Comparison of ENCODE assay signal across 10 cellular contexts in genomic region chr12:25811656-25812126, GRCh38.
DNase-seq lines count a peak whose midpoint lies in the region; ATAC-seq and TF ChIP-seq lines count a peak whose summit lies in the region.
"Had no signal": no experiment of that assay in that cellular context is flagged by ENCODE, and none has a peak within 500 bp of the region (broad histone marks: within the 10 kb centered on the region; RNA-seq: fewer than 3 reads in every experiment).

No MANE protein-coding gene starts in this region.

- peaks cover 2% of the 10 kb centered on the region for H3K27me3 Mint-ChIP-seq in glutamatergic neuron (ENCODE audit: unreplicated experiment)

- peak; percentile 56 for ATAC-seq in GM21723 (IDR thresholded peaks at IDR 0.05; ENCODE audit: unreplicated experiment)
- no peak for ATAC-seq in HG03135 (IDR thresholded peaks at IDR 0.05; ENCODE audit: unreplicated experiment)

- H3K9me3 Mint-ChIP-seq in glutamatergic neuron (ENCODE audit: unreplicated experiment) = peaks cover 4% of the 10 kb centered on the region

- peak overlapping the region; percentile 52 for H3K27ac Mint-ChIP-seq in glutamatergic neuron (ENCODE audit: unreplicated experiment)

- H3K36me3 Mint-ChIP-seq in glutamatergic neuron (ENCODE audit: unreplicated experiment) = no peaks in the 10 kb centered on the region

- POLR2A ChIA-PET in GM10248 (lab: Yijun Ruan, JAX) = interaction anchor here (0.6 kb wide), 1 partner anchor 812 kb away, joined by 4 read pairs; no protein-coding TSS in a partner anchor

- no peak overlapping the region for H3K4me3 Mint-ChIP-seq in glutamatergic neuron (ENCODE audit: unreplicated experiment)

- no peak for TF ChIP-seq CTCF in GM10248 (IDR thresholded peaks at IDR 0.05; ENCODE audit: control extremely low read depth, extremely low read depth, low read depth, missing control alignments)
- no peak for TF ChIP-seq CTCF in glutamatergic neuron (IDR thresholded peaks at IDR 0.05; ENCODE audit: partially characterized antibody, unreplicated experiment)

- peaks cover 4% of the 10 kb centered on the region for H3K4me1 Mint-ChIP-seq in glutamatergic neuron (ENCODE audit: low read depth, unreplicated experiment)

- CTCF ChIA-PET in GM10248 (lab: Yijun Ruan, JAX) = no interaction called here

- DNase-seq in GM10248 (ENCODE audit: extremely low spot score) (peak; percentile 18), MV-4-11 (lab: John Stamatoyannopoulos, UW) (peak; percentile 74), glutamatergic neuron (no peak), SK-N-DZ (ENCODE audit: low spot score) (no peak), C1 segment of cervical spinal cord (lab: John Stamatoyannopoulos, UW) (no peak), D341Med (ENCODE audit: low spot score) (no peak)
- DNase-seq: effector CD8-positive, alpha-beta T cell; NCI-H1436 had no signal

Comparison
In these comparisons a context has a peak if more than half of its experiments do, and no peak if none do; other contexts are left out.
1. DNase-seq: peak in GM10248 (single experiment) and MV-4-11 (single experiment); none in glutamatergic neuron (single experiment), SK-N-DZ (single experiment), C1 segment of cervical spinal cord (0 of 14) and D341Med (single experiment).